Comparison of ENCODE assay signal across 20 cellular contexts in genomic region chr4:81628489-81628888, GRCh38.
DNase-seq lines count a peak whose midpoint lies in the region; ATAC-seq and TF ChIP-seq lines count a peak whose summit lies in the region.
"Had no signal": no experiment of that assay in that cellular context is flagged by ENCODE, and none has a peak within 500 bp of the region (broad histone marks: within the 10 kb centered on the region; RNA-seq: fewer than 3 reads in every experiment).

No MANE protein-coding gene starts in this region.

- CTCF ChIA-PET in OCI-LY7 (lab: Charles Lee; ENCODE audit: unreplicated experiment) = no interaction called here

- POLR2A ChIA-PET in OCI-LY7 (lab: Charles Lee) = interaction anchor here (1.2 kb wide), 1 partner anchor 29 kb away, joined by 3 read pairs; no protein-coding TSS in a partner anchor

- H3K9me3 ChIP-seq in OCI-LY7 (ENCODE audit: low read length) (no peaks in the 10 kb centered on the region), esophagus muscularis mucosa (no peaks in the 10 kb centered on the region)
- H3K9me3 ChIP-seq: ascending aorta, uterus had no signal

- no peak overlapping the region for H3K4me3 Mint-ChIP-seq in nephron
- H3K4me3 Mint-ChIP-seq: natural killer cell had no signal

- peaks cover 58% of the 10 kb centered on the region for H3K4me1 Mint-ChIP-seq in nephron
- H3K4me1 Mint-ChIP-seq: natural killer cell had no signal

- ATAC-seq in GM18907 (IDR thresholded peaks at IDR 0.05; ENCODE audit: unreplicated experiment) (peak; percentile 83), HG02610 (IDR thresholded peaks at IDR 0.05; ENCODE audit: unreplicated experiment) (peak; percentile 72)
- ATAC-seq: natural killer cell, Panc1, SK-N-SH treated with all-trans-retinoic acid at 6 μM for 48 hours had no signal

- H3K27ac ChIP-seq in OCI-LY7 (ENCODE audit: low read depth, low read length, poor library complexity, severe bottlenecking) (no peak overlapping the region), esophagus muscularis mucosa (replicated peaks in 1 of 4) (no peak overlapping the region)
- H3K27ac ChIP-seq: ascending aorta, uterus had no signal

- no TSS peak for BruUV-seq in OCI-LY7 (replicated peaks; lab: Mats Ljungman, UMichigan)

- H3K27ac Mint-ChIP-seq in nephron = peak overlapping the region in 2 of 3 experiments; percentile 18 to 49
- H3K27ac Mint-ChIP-seq: natural killer cell had no signal

- DNase-seq in OCI-LY7 (ENCODE audit: low spot score) (no peak), esophagus muscularis mucosa (ENCODE audit: extremely low spot score) (no peak), GM13977 (ENCODE audit: low spot score) (no peak), NCI-H146 (lab: John Stamatoyannopoulos, UW) (no peak)
- DNase-seq: activated CD8-positive, alpha-beta memory T cell treated with anti-CD3 and anti-CD28 coated beads, Interleukin-2, amount 50 U/mL, for 4 hours; activated naive CD4-positive, alpha-beta T cell; GOT3; Kasumi-1; mesendoderm; natural killer cell; NCI-H1105 treated with DMSO at 0.1 percent for 48 hours; NCI-H774; stimulated activated CD4-positive, alpha-beta T cell treated with anti-CD3 and anti-CD28 coated beads, Interleukin-2, amount 100 ng/mL, for 48 hours; uterus had no signal

- peaks cover 85% of the 10 kb centered on the region for H3K4me1 ChIP-seq in OCI-LY7 (ENCODE audit: insufficient read depth, low read length, poor library complexity, severe bottlenecking)
- peaks cover 0 to 11% (median 5%) of the 10 kb centered on the region in 4 donors for H3K4me1 ChIP-seq in esophagus muscularis mucosa
- H3K4me1 ChIP-seq: uterus had no signal

- TF ChIP-seq CTCF in OCI-LY7 (conservative IDR thresholded peaks at IDR 0.05; ENCODE audit: low read length) = no peak
- no peak for TF ChIP-seq CTCF in nephron (IDR thresholded peaks at IDR 0.05; ENCODE audit: unreplicated experiment in 3 of 3)
- TF ChIP-seq CTCF in esophagus muscularis mucosa (IDR thresholded peaks at IDR 0.05) = no peak
- TF ChIP-seq CTCF in GM13977 (IDR thresholded peaks at IDR 0.05; ENCODE audit: extremely low read depth, insufficient read depth, missing control alignments) = no peak

- H3K4me3 ChIP-seq in OCI-LY7 (ENCODE audit: low read depth, low read length, poor library complexity, severe bottlenecking) (no peak overlapping the region), esophagus muscularis mucosa (no peak overlapping the region)
- H3K4me3 ChIP-seq: ascending aorta, uterus had no signal

- no peaks in the 10 kb centered on the region for H3K27me3 ChIP-seq in esophagus muscularis mucosa
- H3K27me3 ChIP-seq: ascending aorta, uterus had no signal

- no peaks in the 10 kb centered on the region for H3K36me3 ChIP-seq in OCI-LY7 (ENCODE audit: insufficient read depth, low read length)
- H3K36me3 ChIP-seq in esophagus muscularis mucosa = no peaks in the 10 kb centered on the region
- H3K36me3 ChIP-seq: ascending aorta, uterus had no signal

- in situ Hi-C loops in GM13977 (cut with MboI; ENCODE audit: low pct_unique_long_range_greater_than_20kb, low sequenced_read_pairs, unreplicated experiment) = no loop called here

- H3K9me2 ChIP-seq in OCI-LY7 (ENCODE audit: insufficient read depth, low read length) = no peaks in the 10 kb centered on the region

- H3K36me3 Mint-ChIP-seq in nephron (ENCODE audit: low read depth) = no peaks in the 10 kb centered on the region
- H3K36me3 Mint-ChIP-seq: natural killer cell had no signal

- H3K27me3 Mint-ChIP-seq in nephron (ENCODE audit: low read depth) = no peaks in the 10 kb centered on the region

- no peak for TF ChIP-seq POLR2A in esophagus muscularis mucosa (IDR thresholded peaks at IDR 0.05; ENCODE audit: low read depth)

- peak overlapping the region; percentile 66 for H2AFZ ChIP-seq in OCI-LY7 (ENCODE audit: low read length)

- no peaks in the 10 kb centered on the region for H3K9me3 Mint-ChIP-seq in nephron
- H3K9me3 Mint-ChIP-seq: natural killer cell had no signal

- WGBS in esophagus muscularis mucosa = 74% methylated on average over 3 of the region's 3 CpGs

- H4K20me1 ChIP-seq in OCI-LY7 (ENCODE audit: insufficient read depth, low read length) = no peaks in the 10 kb centered on the region

- H3K79me2 ChIP-seq in OCI-LY7 (ENCODE audit: insufficient read depth, low read depth, low read length) = no peaks in the 10 kb centered on the region

- H3K4me2 ChIP-seq in OCI-LY7 (ENCODE audit: low read length) = peak overlapping the region; percentile 16

- TF ChIP-seq EP300 in esophagus muscularis mucosa (IDR thresholded peaks at IDR 0.05) = no peak

- intact Hi-C loops in OCI-LY7 (cut with micrococcal nuclease; ENCODE audit: unreplicated experiment) = no loop called here
- intact Hi-C loops in esophagus muscularis mucosa (cut with DNase I) = no loop called here
